15 cellular contexts compared by ENCODE assay signal in the genomic region with DNA sequence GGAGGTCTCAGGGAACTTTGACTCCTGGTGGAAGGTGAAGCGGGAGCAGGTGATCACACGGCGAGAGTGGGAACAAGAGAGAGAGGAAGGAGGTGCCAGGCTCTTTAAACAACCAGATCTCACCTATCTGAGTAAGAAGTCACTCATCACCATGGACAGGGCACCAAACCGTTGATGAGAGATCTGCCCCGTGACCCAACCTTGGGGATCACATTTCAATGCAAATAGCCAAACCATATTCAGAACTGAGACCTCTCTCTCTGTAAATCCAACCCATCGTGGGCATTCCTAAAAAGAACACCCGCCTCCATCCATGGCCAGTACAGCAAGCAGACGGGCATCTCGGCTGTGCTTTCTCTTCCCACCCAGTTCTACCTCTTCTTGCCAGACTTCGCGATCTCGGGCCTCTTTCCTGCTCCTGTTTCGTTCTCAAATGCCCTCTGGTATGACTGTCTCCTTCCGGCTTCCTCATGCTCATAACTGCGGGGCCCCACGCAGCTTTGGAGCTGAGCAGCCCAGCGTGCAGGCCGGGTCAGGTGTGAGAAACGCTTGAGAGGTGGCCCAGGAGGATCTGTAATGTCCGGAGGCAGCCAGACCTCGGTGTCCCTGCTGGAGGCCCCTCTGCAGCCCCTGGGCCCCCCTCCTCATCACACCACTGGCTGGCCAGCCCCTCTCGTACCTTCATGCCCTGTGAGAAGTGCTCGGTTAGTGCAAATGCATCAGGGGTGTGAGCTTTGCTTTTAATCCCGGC.
A peak's percentile ranks its signal among the peaks of the same experiment; 100 is the strongest.
DNase-seq lines count a peak whose midpoint lies in the region; ATAC-seq and TF ChIP-seq lines count a peak whose summit lies in the region.
"Had no signal": no experiment of that assay in that cellular context is flagged by ENCODE, and none has a peak within 500 bp of the region (broad histone marks: within the 10 kb centered on the region; RNA-seq: fewer than 3 reads in every experiment).

No MANE protein-coding gene starts in this region.

- H3K27me3 Mint-ChIP-seq in activated CD8-positive, alpha-beta T cell treated with anti-CD3 and anti-CD28 coated beads for 36 hours = no peaks in the 10 kb centered on the region
- no peaks in the 10 kb centered on the region for H3K27me3 Mint-ChIP-seq in activated CD8-positive, alpha-beta T cell treated with anti-CD3 and anti-CD28 coated beads, Interleukin-2, amount 10 ng/mL, durations not matched to agents 7 days and 5 days (ENCODE audit: low read depth)
- peaks cover 8% of the 10 kb centered on the region for H3K27me3 Mint-ChIP-seq in endodermal cell (ENCODE audit: insufficient read depth)

- no peak overlapping the region for H3K4me3 Mint-ChIP-seq in activated CD8-positive, alpha-beta T cell treated with anti-CD3 and anti-CD28 coated beads for 36 hours
- H3K4me3 Mint-ChIP-seq in activated CD8-positive, alpha-beta T cell treated with anti-CD3 and anti-CD28 coated beads, Interleukin-2, amount 10 ng/mL, durations not matched to agents 7 days and 5 days = no peak overlapping the region
- no peak overlapping the region for H3K4me3 Mint-ChIP-seq in endodermal cell

- peaks cover 45% of the 10 kb centered on the region for H3K36me3 Mint-ChIP-seq in activated CD8-positive, alpha-beta T cell treated with anti-CD3 and anti-CD28 coated beads for 36 hours (ENCODE audit: low read depth)
- H3K36me3 Mint-ChIP-seq in activated CD8-positive, alpha-beta T cell treated with anti-CD3 and anti-CD28 coated beads, Interleukin-2, amount 10 ng/mL, durations not matched to agents 7 days and 5 days (ENCODE audit: low read depth) = peaks cover 7% of the 10 kb centered on the region
- no peaks in the 10 kb centered on the region for H3K36me3 Mint-ChIP-seq in endodermal cell (ENCODE audit: low read depth)

- H3K4me3 ChIP-seq in endodermal cell (ENCODE audit: low read length) (no peak overlapping the region), WERI-Rb-1 (ENCODE audit: low read depth, low read length) (no peak overlapping the region)
- H3K4me3 ChIP-seq: esophagus squamous epithelium, vagina had no signal

- peak overlapping the region; percentile 80 for H3K27ac Mint-ChIP-seq in activated CD8-positive, alpha-beta T cell treated with anti-CD3 and anti-CD28 coated beads for 36 hours
- H3K27ac Mint-ChIP-seq in activated CD8-positive, alpha-beta T cell treated with anti-CD3 and anti-CD28 coated beads, Interleukin-2, amount 10 ng/mL, durations not matched to agents 7 days and 5 days = no peak overlapping the region
- no peak overlapping the region for H3K27ac Mint-ChIP-seq in endodermal cell
- H3K27ac Mint-ChIP-seq: progenitor cell of endocrine pancreas had no signal

- ATAC-seq in activated CD8-positive, alpha-beta T cell treated with anti-CD3 and anti-CD28 coated beads for 36 hours = peak; percentile 34
- no peak for ATAC-seq in activated CD8-positive, alpha-beta T cell treated with anti-CD3 and anti-CD28 coated beads, Interleukin-2, amount 10 ng/mL, durations not matched to agents 7 days and 5 days
- ATAC-seq: Right ventricle myocardium inferior had no signal

- H3K36me3 ChIP-seq in endodermal cell (ENCODE audit: control insufficient read depth, insufficient read depth, low read length) = no peaks in the 10 kb centered on the region
- no peaks in the 10 kb centered on the region; the same call in 1 of the 2 replicates for H3K36me3 ChIP-seq in WERI-Rb-1
- H3K36me3 ChIP-seq: esophagus squamous epithelium, vagina had no signal

- H3K9ac ChIP-seq in endodermal cell (ENCODE audit: extremely low read depth, low read length, poor library complexity, severe bottlenecking) = no peak overlapping the region

- DNase-seq in activated CD8-positive, alpha-beta T cell treated with anti-CD3 and anti-CD28 coated beads for 36 hours = no peak
- no peak for DNase-seq in activated CD8-positive, alpha-beta T cell treated with anti-CD3 and anti-CD28 coated beads, Interleukin-2, amount 10 ng/mL, durations not matched to agents 7 days and 5 days
- DNase-seq in NCI-H526 treated with DMSO at 0.1 percent for 48 hours (lab: John Stamatoyannopoulos, UW) (peak; percentile 68), endodermal cell (peak; percentile 48), renal cortical epithelial cell (ENCODE audit: low read depth) (peak; percentile 20), H4 (ENCODE audit: low spot score) (no peak), WERI-Rb-1 (no peak)
- DNase-seq in activated CD4-positive, CD25-positive, alpha-beta regulatory T cell (lab: John Stamatoyannopoulos, UW) = no peak
- DNase-seq: activated naive CD4-positive, alpha-beta T cell; DMS79 treated with DMSO at 0.1 percent for 48 hours; esophagus squamous epithelium had no signal

- intact Hi-C loops in activated CD8-positive, alpha-beta T cell treated with anti-CD3 and anti-CD28 coated beads for 36 hours (cut with micrococcal nuclease) = no loop called here

- WGBS in endodermal cell (ENCODE audit: insufficient coverage in 1 of 2, insufficient read length in 1 of 2), 2 experiments = 81 to 89% methylated on average over 13 to 24 of the region's 24 CpGs

- no peak overlapping the region for H3K27ac ChIP-seq in endodermal cell (ENCODE audit: low read depth, low read length)
- no peak overlapping the region for H3K27ac ChIP-seq in WERI-Rb-1
- H3K27ac ChIP-seq: esophagus squamous epithelium, vagina, VCaP had no signal

- POLR2A ChIA-PET in activated CD8-positive, alpha-beta T cell treated with anti-CD3 and anti-CD28 coated beads for 36 hours (lab: Charles Lee) = interaction anchor here (0.7 to 1.6 kb wide), 4 partner anchors 9 to 52 kb away, joined by 3 to 5 read pairs (median 4); no protein-coding TSS in a partner anchor
- POLR2A ChIA-PET in activated CD8-positive, alpha-beta T cell treated with anti-CD3 and anti-CD28 coated beads, Interleukin-2, amount 10 ng/mL, durations not matched to agents 7 days and 5 days (lab: Charles Lee) = no interaction called here

- peaks cover 51% of the 10 kb centered on the region for H3K4me1 Mint-ChIP-seq in activated CD8-positive, alpha-beta T cell treated with anti-CD3 and anti-CD28 coated beads for 36 hours (ENCODE audit: low read depth)
- H3K4me1 Mint-ChIP-seq in activated CD8-positive, alpha-beta T cell treated with anti-CD3 and anti-CD28 coated beads, Interleukin-2, amount 10 ng/mL, durations not matched to agents 7 days and 5 days (ENCODE audit: low read depth) = peaks cover 32% of the 10 kb centered on the region
- peaks cover 2% of the 10 kb centered on the region for H3K4me1 Mint-ChIP-seq in endodermal cell

- H3K9me3 ChIP-seq in endodermal cell (ENCODE audit: control insufficient read depth, low read length) (no peaks in the 10 kb centered on the region), WERI-Rb-1 (ENCODE audit: severe bottlenecking) (peaks cover 14% of the 10 kb centered on the region)
- H3K9me3 ChIP-seq: esophagus squamous epithelium, vagina had no signal

- no peaks in the 10 kb centered on the region for H3K27me3 ChIP-seq in endodermal cell (ENCODE audit: control insufficient read depth, insufficient read depth, low read length, poor library complexity, severe bottlenecking)
- H3K27me3 ChIP-seq in WERI-Rb-1 (ENCODE audit: insufficient read depth, low read depth, severe bottlenecking) = no peaks in the 10 kb centered on the region
- H3K27me3 ChIP-seq: vagina had no signal

- H3K9me3 Mint-ChIP-seq in activated CD8-positive, alpha-beta T cell treated with anti-CD3 and anti-CD28 coated beads for 36 hours = peaks cover 13% of the 10 kb centered on the region
- no peaks in the 10 kb centered on the region for H3K9me3 Mint-ChIP-seq in activated CD8-positive, alpha-beta T cell treated with anti-CD3 and anti-CD28 coated beads, Interleukin-2, amount 10 ng/mL, durations not matched to agents 7 days and 5 days (ENCODE audit: insufficient read depth)
- H3K9me3 Mint-ChIP-seq in endodermal cell = peaks cover 9% of the 10 kb centered on the region

- no peak for TF ChIP-seq CTCF in activated CD8-positive, alpha-beta T cell treated with anti-CD3 and anti-CD28 coated beads for 36 hours (IDR thresholded peaks at IDR 0.05)
- TF ChIP-seq CTCF in endodermal cell (conservative IDR thresholded peaks at IDR 0.05) (no peak), WERI-Rb-1 (IDR thresholded peaks at IDR 0.05; ENCODE audit: low read depth, low read length) (no peak)

- no peaks in the 10 kb centered on the region for H3K4me1 ChIP-seq in endodermal cell (ENCODE audit: control insufficient read depth, insufficient read depth, low read length)
- H3K4me1 ChIP-seq: vagina had no signal

- CTCF ChIA-PET in activated CD8-positive, alpha-beta T cell treated with anti-CD3 and anti-CD28 coated beads for 36 hours (lab: Charles Lee) = interaction anchor here (1.3 to 10.4 kb wide), 4 partner anchors 16 to 227 kb away, joined by 3 to 73 read pairs (median 12); no protein-coding TSS in a partner anchor
- CTCF ChIA-PET in activated CD8-positive, alpha-beta T cell treated with anti-CD3 and anti-CD28 coated beads, Interleukin-2, amount 10 ng/mL, durations not matched to agents 7 days and 5 days (lab: Charles Lee) = interaction anchor here (1.3 to 2.8 kb wide), 2 partner anchors 32 to 134 kb away, joined by 3 to 18 read pairs; no protein-coding TSS in a partner anchor

Comparison
In these comparisons a context has a peak if more than half of its experiments do, and no peak if none do; other contexts are left out.
1. DNase-seq: peak in NCI-H526 treated with DMSO at 0.1 percent for 48 hours (single experiment), endodermal cell (single experiment) and renal cortical epithelial cell (single experiment); none in activated CD8-positive, alpha-beta T cell treated with anti-CD3 and anti-CD28 coated beads for 36 hours (single experiment), activated CD8-positive, alpha-beta T cell treated with anti-CD3 and anti-CD28 coated beads, Interleukin-2, amount 10 ng/mL, durations not matched to agents 7 days and 5 days (single experiment), H4 (single experiment), activated CD4-positive, CD25-positive, alpha-beta regulatory T cell (0 of 4) and WERI-Rb-1 (single experiment).